Comparison of ENCODE assay signal across 23 cellular contexts in genomic region chr15:67820147-67820991, GRCh38. TPM values are rescaled to one million over a fixed set of nuclear protein-coding genes. Genes with fewer than 3 reads are reported as not detected.
A peak's percentile ranks its signal among the peaks of the same experiment; 100 is the strongest.
DNase-seq lines count a peak whose midpoint lies in the region; ATAC-seq, FAIRE-seq and TF ChIP-seq lines count a peak whose summit lies in the region.
"Had no signal": no experiment of that assay in that cellular context is flagged by ENCODE, and none has a peak within 500 bp of the region (broad histone marks: within the 10 kb centered on the region; RNA-seq: fewer than 3 reads in every experiment).

No MANE protein-coding gene starts in this region.

- H3K4me1 ChIP-seq in astrocyte (ENCODE audit: insufficient read depth, low read length) (peaks cover 6% of the 10 kb centered on the region), kidney (ENCODE audit: control insufficient read depth in 1 of 2, insufficient read depth in 1 of 2, low read depth in 1 of 2, low read length in 2 of 2) (peaks cover 0 to 2% of the 10 kb centered on the region in 2 donors), A673 (ENCODE audit: insufficient read depth, low read length, poor library complexity, severe bottlenecking) (peaks cover 26% of the 10 kb centered on the region), SK-N-SH (ENCODE audit: control insufficient read depth in 1 of 2, insufficient read depth in 2 of 2, low read depth in 1 of 2, low read length in 1 of 2) (peaks cover 0 to 22% of the 10 kb centered on the region in 2 experiments; a peak in 2 of 4 replicates), uterus (peaks cover 0 to 3% of the 10 kb centered on the region in 2 donors)

- no peak for ATAC-seq in stimulated activated naive B cell treated with anti-CD40 and anti-IgM and Interleukin-4, amounts not matched to agents 10 μg/mL and 1 μg/mL and 100 μg/mL, for 72 hours (replicated peaks)

- H3K9ac ChIP-seq in astrocyte (ENCODE audit: low read length) (no peak overlapping the region), kidney (ENCODE audit: low read length in 2 of 2) (no peak overlapping the region), SK-N-SH (no peak overlapping the region)

- H3K9me2 ChIP-seq in SK-N-SH = no peaks in the 10 kb centered on the region

- peaks cover 2% of the 10 kb centered on the region for H3K4me1 Mint-ChIP-seq in astrocyte (ENCODE audit: low read depth, unreplicated experiment)
- peaks cover 32 to 57% of the 10 kb centered on the region in 2 donors for H3K4me1 Mint-ChIP-seq in stimulated activated naive B cell treated with anti-CD40 and anti-IgM and Interleukin-4, amounts not matched to agents 10 μg/mL and 1 μg/mL and 100 μg/mL, for 72 hours

- intact Hi-C loops in kidney (cut with DNase I) (no loop called here), A673 (cut with micrococcal nuclease; ENCODE audit: unreplicated experiment) (no loop called here), uterus (cut with DNase I; ENCODE audit: low total_unique reads) (no loop called here)

- peaks cover 7% of the 10 kb centered on the region for H3K9me3 ChIP-seq in astrocyte (ENCODE audit: insufficient read depth, low read depth, low read length)
- peaks cover 0 to 5% of the 10 kb centered on the region in 2 donors for H3K9me3 ChIP-seq in kidney (ENCODE audit: control insufficient read depth in 1 of 2, low read length in 2 of 2)
- H3K9me3 ChIP-seq in A673 (ENCODE audit: low read depth, low read length, poor library complexity, severe bottlenecking) = no peaks in the 10 kb centered on the region
- no peaks in the 10 kb centered on the region for H3K9me3 ChIP-seq in SK-N-SH
- H3K9me3 ChIP-seq in uterus = peaks cover 0 to 6% of the 10 kb centered on the region in 2 donors

- peaks cover 1% of the 10 kb centered on the region for H3K36me3 Mint-ChIP-seq in astrocyte (ENCODE audit: low read depth, unreplicated experiment)
- peaks cover 10 to 17% of the 10 kb centered on the region in 2 donors for H3K36me3 Mint-ChIP-seq in stimulated activated naive B cell treated with anti-CD40 and anti-IgM and Interleukin-4, amounts not matched to agents 10 μg/mL and 1 μg/mL and 100 μg/mL, for 72 hours

- H4K20me1 ChIP-seq in astrocyte (ENCODE audit: insufficient read depth, low read length) = peaks cover 27% of the 10 kb centered on the region
- H4K20me1 ChIP-seq in SK-N-SH (ENCODE audit: insufficient read depth) = no peaks in the 10 kb centered on the region

- H3F3A ChIP-seq in SK-N-SH (replicated peaks; ENCODE audit: insufficient read depth) = no peaks in the 10 kb centered on the region

- no peak for TF ChIP-seq EP300 in SK-N-SH (IDR thresholded peaks at IDR 0.05; ENCODE audit: borderline replicate concordance in 1 of 2, low read depth in 1 of 2, low read length in 1 of 2)

- H3K9me3 Mint-ChIP-seq in astrocyte (ENCODE audit: unreplicated experiment) = peaks cover 14% of the 10 kb centered on the region
- H3K9me3 Mint-ChIP-seq in stimulated activated naive B cell treated with anti-CD40 and anti-IgM and Interleukin-4, amounts not matched to agents 10 μg/mL and 1 μg/mL and 100 μg/mL, for 72 hours = peaks cover 0 to 7% of the 10 kb centered on the region in 2 donors

- POLR2A ChIA-PET in A673 (lab: Charles Lee; ENCODE audit: low non-redundant PET) (no interaction called here), SK-N-SH (lab: Yijun Ruan, JAX) (no interaction called here)

- H3K27me3 Mint-ChIP-seq in astrocyte (ENCODE audit: low read depth, unreplicated experiment) = peaks cover 81% of the 10 kb centered on the region
- H3K27me3 Mint-ChIP-seq in stimulated activated naive B cell treated with anti-CD40 and anti-IgM and Interleukin-4, amounts not matched to agents 10 μg/mL and 1 μg/mL and 100 μg/mL, for 72 hours = peaks cover 83 to 84% of the 10 kb centered on the region in 2 donors

- 94% methylated on average over 43 of the region's 49 CpGs for WGBS in SK-N-SH (ENCODE audit: low lambda C conversion rate)

- no peak for TF ChIP-seq POLR2A in uterus (IDR thresholded peaks at IDR 0.05)

- H2AFZ ChIP-seq in astrocyte (ENCODE audit: low read depth, low read length) = no peak overlapping the region
- no peak overlapping the region for H2AFZ ChIP-seq in SK-N-SH (ENCODE audit: low read depth)

- no peak overlapping the region for H3K27ac ChIP-seq in astrocyte (ENCODE audit: low read depth, low read length)
- H3K27ac ChIP-seq in kidney (ENCODE audit: low read depth in 2 of 2, low read length in 2 of 2) = no peak overlapping the region
- no peak overlapping the region for H3K27ac ChIP-seq in A673 (ENCODE audit: low read depth, low read length, poor library complexity, severe bottlenecking)
- H3K27ac ChIP-seq in SK-N-SH (ENCODE audit: low read depth in 2 of 2, low read length in 1 of 2) = no peak overlapping the region
- H3K27ac ChIP-seq in uterus = no peak overlapping the region
- H3K27ac ChIP-seq: esophagus muscularis mucosa, gastroesophageal sphincter, transverse colon had no signal

- FAIRE-seq in astrocyte (lab: Jason Lieb, UNC) (no peak), kidney (lab: Jason Lieb, UNC) (no peak)

- peaks cover 79% of the 10 kb centered on the region for H3K27me3 ChIP-seq in astrocyte (ENCODE audit: insufficient read depth, low read length)
- peaks cover 69% of the 10 kb centered on the region for H3K27me3 ChIP-seq in A673 (replicated peaks; ENCODE audit: insufficient read depth, low read depth, low read length, poor library complexity)
- peaks cover 36% of the 10 kb centered on the region for H3K27me3 ChIP-seq in SK-N-SH (ENCODE audit: insufficient read depth)
- peaks cover 17 to 64% of the 10 kb centered on the region in 2 donors for H3K27me3 ChIP-seq in uterus

- no TSS peak for BruUV-seq in A673 (replicated peaks; lab: Mats Ljungman, UMichigan)

- CTCF ChIA-PET in A673 (lab: Charles Lee) = interaction anchor here (0.5 to 0.6 kb wide), 2 partner anchors 332 to 665 kb away, joined by 4 to 15 read pairs; no protein-coding TSS in a partner anchor
- CTCF ChIA-PET in SK-N-SH (lab: Yijun Ruan, JAX) = interaction anchor here (1.0 to 2.2 kb wide), 3 partner anchors 11 to 363 kb away, joined by 3 to 4 read pairs (median 4); no protein-coding TSS in a partner anchor

- no peak overlapping the region for H3K4me3 Mint-ChIP-seq in astrocyte (ENCODE audit: unreplicated experiment)
- peak overlapping the region; percentile 51 to 70 for H3K4me3 Mint-ChIP-seq in stimulated activated naive B cell treated with anti-CD40 and anti-IgM and Interleukin-4, amounts not matched to agents 10 μg/mL and 1 μg/mL and 100 μg/mL, for 72 hours

- H3K4me3 ChIP-seq in astrocyte (ENCODE audit: insufficient read depth, low read depth, low read length) (no peak overlapping the region), kidney (ENCODE audit: low read length in 2 of 2) (no peak overlapping the region), A673 (ENCODE audit: low read depth, low read length, poor library complexity, severe bottlenecking) (no peak overlapping the region), SK-N-SH (ENCODE audit: low read depth in 2 of 2, low read length in 1 of 2) (no peak overlapping the region), uterus (no peak overlapping the region)
- H3K4me3 ChIP-seq: esophagus muscularis mucosa, gastroesophageal sphincter, transverse colon had no signal

- peak; percentile 6 for DNase-seq in stimulated activated CD4-positive, alpha-beta T cell treated with anti-CD3 and anti-CD28 coated beads, Interleukin-15, amount 100 ng/mL, for 24 hours
- DNase-seq in stimulated activated CD4-positive, alpha-beta T cell treated with anti-CD3 and anti-CD28 coated beads, Interleukin-12 subunit alpha, Interleukin-12 subunit beta, amount 100 ng/mL, for 4 hours = no peak
- DNase-seq in astrocyte (ENCODE audit: low read depth) = no peak
- peak; percentile 46 for DNase-seq in kidney
- no peak for DNase-seq in stimulated activated naive B cell treated with anti-CD40 and anti-IgM and Interleukin-4, amounts not matched to agents 10 μg/mL and 1 μg/mL and 100 μg/mL, for 72 hours
- no peak for DNase-seq in A673 (ENCODE audit: low spot score)
- DNase-seq in SK-N-SH = no peak
- DNase-seq in uterus = no peak
- DNase-seq: activated CD4-positive, alpha-beta T cell treated with anti-CD3 and anti-CD28 coated beads, Interleukin-2, amount 50 U/mL, for 1 hour; activated CD8-positive, alpha-beta memory T cell treated with anti-CD3 and anti-CD28 coated beads, Interleukin-2, amount 50 U/mL, for 48 hours; activated gamma-delta T cell; NCI-H146; SHP77 treated with DMSO at 0.1 percent for 48 hours; stimulated activated CD4-positive, alpha-beta T cell treated with anti-CD3 and anti-CD28 coated beads, Interleukin-1b, Interleukin-23, amount 100 ng/mL, for 48 hours; stimulated activated naive CD4-positive, alpha-beta T cell treated with Interleukin-2 at 50 U/mL for 16 hours had no signal

- H3K36me3 ChIP-seq in astrocyte (ENCODE audit: insufficient read depth, low read length) (no peaks in the 10 kb centered on the region), kidney (ENCODE audit: control insufficient read depth in 1 of 2, insufficient read depth in 2 of 2, low read length in 2 of 2) (no peaks in the 10 kb centered on the region), A673 (ENCODE audit: insufficient read depth, low read length, poor library complexity, severe bottlenecking) (no peaks in the 10 kb centered on the region), SK-N-SH (replicated peaks in 1 of 2; ENCODE audit: control insufficient read depth in 1 of 2, insufficient read depth in 2 of 2, low read length in 1 of 2) (no peaks in the 10 kb centered on the region), uterus (no peaks in the 10 kb centered on the region)
- H3K36me3 ChIP-seq: esophagus muscularis mucosa, transverse colon had no signal

- H3K4me2 ChIP-seq in astrocyte (ENCODE audit: low read length) (peak overlapping the region; percentile 5), SK-N-SH (no peak overlapping the region)

- TF ChIP-seq RAD21 in SK-N-SH (IDR thresholded peaks at IDR 0.05; ENCODE audit: low read length) = no peak

- no peak for TF ChIP-seq CTCF in astrocyte (IDR thresholded peaks at IDR 0.05; ENCODE audit: insufficient read depth, low read depth, low read length)
- no peak for TF ChIP-seq CTCF in kidney (IDR thresholded peaks at IDR 0.05; ENCODE audit: borderline replicate concordance, extremely low read depth, insufficient read depth)
- no peak for TF ChIP-seq CTCF in A673 (conservative IDR thresholded peaks at IDR 0.05; ENCODE audit: low read depth, low read length)
- TF ChIP-seq CTCF in SK-N-SH (IDR thresholded peaks at IDR 0.05) = no peak
- TF ChIP-seq CTCF in uterus (IDR thresholded peaks at IDR 0.05) = no peak

- no peak overlapping the region for H3K27ac Mint-ChIP-seq in astrocyte (ENCODE audit: unreplicated experiment)
- peak overlapping the region; percentile 87 for H3K27ac Mint-ChIP-seq in stimulated activated naive B cell treated with anti-CD40 and anti-IgM and Interleukin-4, amounts not matched to agents 10 μg/mL and 1 μg/mL and 100 μg/mL, for 72 hours

- no peaks in the 10 kb centered on the region for H3K79me2 ChIP-seq in astrocyte (ENCODE audit: insufficient read depth, low read length)
- no peaks in the 10 kb centered on the region for H3K79me2 ChIP-seq in SK-N-SH (ENCODE audit: insufficient read depth)

RNA-seq across cellular contexts. Expression of gene SKOR1, which starts 4.9 kb away (rescaled TPM):
- total RNA-seq in astrocyte (not detected in 2 replicates), kidney (0.57 TPM), A673 (2021) (0.21 and 0.37 TPM in 2 replicates), uterus (1 to 10 TPM in 1 of 4 donors, under 1 TPM in 2, not detected in 1; 0.35 to 1.7 (median 0.77) TPM)
- polyA plus RNA-seq in kidney (ENCODE audit: insufficient read depth, low read depth, low replicate concordance) (0.22 TPM), SK-N-SH (2012; rRNA removed) (0.18 and 0.26 TPM in 2 replicates)
- 0.09 TPM in 2 replicates for polyA plus RNA-seq in SK-N-SH (2012; cell fraction: cytosol; rRNA removed)
- 1.3 and 2.3 TPM in 2 replicates for polyA plus RNA-seq in SK-N-SH (2012; cell fraction: nucleus; rRNA removed)

RNA-seq across cellular contexts. Expression of gene RNU6-1, which starts 19.5 kb away (rescaled TPM):
- not detected in 2 replicates for total RNA-seq in astrocyte
- total RNA-seq in kidney = not detected
- not detected for polyA plus RNA-seq in kidney (ENCODE audit: insufficient read depth, low read depth, low replicate concordance)
- not detected in 2 replicates for total RNA-seq in A673 (2021)
- polyA plus RNA-seq in SK-N-SH (2012; rRNA removed) = not detected in 2 replicates
- polyA plus RNA-seq in SK-N-SH (2012; cell fraction: cytosol; rRNA removed) = not detected in 2 replicates
- not detected in 2 replicates for polyA plus RNA-seq in SK-N-SH (2012; cell fraction: nucleus; rRNA removed)
- total RNA-seq in uterus = not detected
- total RNA-seq: CD4-positive, alpha-beta memory T cell; esophagus muscularis mucosa; G401; gastroesophageal sphincter; liver; osteocyte; T-helper 1 cell treated with Interleukin-12 subunit alpha and Interleukin-12 subunit beta and Interleukin-4 antibody, amounts not matched to agents 30 ng/mL and 1 ng/mL, for 36 hours; transverse colon had no signal
- polyA plus RNA-seq: CD4-positive, alpha-beta memory T cell; liver had no signal

Comparison
In these comparisons a context has a peak if more than half of its experiments do, and no peak if none do; other contexts are left out.
1. DNase-seq: peak in stimulated activated CD4-positive, alpha-beta T cell treated with anti-CD3 and anti-CD28 coated beads, Interleukin-15, amount 100 ng/mL, for 24 hours (single experiment) and kidney (single experiment); none in stimulated activated CD4-positive, alpha-beta T cell treated with anti-CD3 and anti-CD28 coated beads, Interleukin-12 subunit alpha, Interleukin-12 subunit beta, amount 100 ng/mL, for 4 hours (single experiment), astrocyte (single experiment), stimulated activated naive B cell treated with anti-CD40 and anti-IgM and Interleukin-4, amounts not matched to agents 10 μg/mL and 1 μg/mL and 100 μg/mL, for 72 hours (single experiment), A673 (single experiment), SK-N-SH (single experiment) and uterus (0 of 2).